Comparison of ENCODE assay signal across 13 cellular contexts in the genomic region with DNA sequence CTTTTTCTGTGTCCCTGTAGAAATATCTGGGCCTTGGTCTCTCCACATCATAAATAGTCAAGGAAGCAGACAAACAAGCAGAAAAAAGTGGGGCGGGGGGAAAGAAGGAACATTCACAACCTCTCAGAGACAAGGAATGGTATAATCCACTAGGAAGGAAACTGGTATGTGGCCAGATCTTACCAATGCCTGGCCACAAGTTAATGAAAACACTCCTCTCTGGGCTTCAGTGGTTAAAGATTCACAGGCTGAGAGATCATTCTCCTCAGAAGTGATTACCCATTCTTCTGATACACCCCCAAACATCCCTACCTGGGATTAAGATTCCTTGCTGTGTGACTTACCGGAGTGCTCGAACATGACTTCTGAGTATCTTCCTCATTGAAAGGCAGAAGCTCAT.
DNase-seq lines count a peak whose midpoint lies in the region; FAIRE-seq and TF ChIP-seq lines count a peak whose summit lies in the region.
"Had no signal": no experiment of that assay in that cellular context is flagged by ENCODE, and none has a peak within 500 bp of the region (broad histone marks: within the 10 kb centered on the region; RNA-seq: fewer than 3 reads in every experiment).

No MANE protein-coding gene starts in this region.

- H2BK120ac ChIP-seq in mesenchymal stem cell (ENCODE audit: low read depth, low read length) = no peak overlapping the region

- TF ChIP-seq POLR2A in adrenal gland (IDR thresholded peaks at IDR 0.05) = no peak

- H3K4me3 ChIP-seq in epithelial cell of proximal tubule (ENCODE audit: low read depth, low read length) = no peak overlapping the region
- H3K4me3 ChIP-seq in mesenchymal stem cell (ENCODE audit: insufficient read depth in 1 of 2, low read depth in 1 of 2, low read length in 2 of 2) = no peak overlapping the region
- H3K4me3 ChIP-seq in adrenal gland = no peak overlapping the region
- H3K4me3 ChIP-seq: A549 had no signal

- H3K9ac ChIP-seq in mesenchymal stem cell (ENCODE audit: low read length) = no peak overlapping the region

- 94% methylated on average over 2 of the region's 3 CpGs for WGBS in mesenchymal stem cell
- WGBS in adrenal gland, 4 donors = 95 to 100% (median 98%) methylated on average over 3 of the region's 3 CpGs

- peak; percentile 64 for DNase-seq in RCC 7860 (ENCODE audit: low spot score)
- peak; percentile 22 for DNase-seq in epithelial cell of proximal tubule (ENCODE audit: low read depth)
- no peak for DNase-seq in mesenchymal stem cell
- DNase-seq in adrenal gland = no peak
- no peak for DNase-seq in activated CD4-positive, alpha-beta T cell treated with anti-CD3 and anti-CD28 coated beads, Interleukin-2, amount 50 U/mL, for 48 hours
- DNase-seq in activated effector memory CD4-positive, alpha-beta T cell treated with anti-CD3 and anti-CD28 coated beads, Interleukin-2, amount 50 U/mL, for 16 hours = no peak
- DNase-seq in H4 (ENCODE audit: low spot score) = no peak
- DNase-seq: Caco-2; CD8-positive, alpha-beta memory T cell; DND-41; GF-D8 had no signal

- no peak overlapping the region for H3K18ac ChIP-seq in mesenchymal stem cell (ENCODE audit: low read depth in 1 of 2, low read length in 2 of 2)

- TF ChIP-seq CTCF in epithelial cell of proximal tubule (conservative IDR thresholded peaks at IDR 0.05; ENCODE audit: low read depth, low read length) (no peak), adrenal gland (IDR thresholded peaks at IDR 0.05) (no peak)

- peak; percentile 94 for FAIRE-seq in RCC 7860 (lab: Jason Lieb, UNC)
- FAIRE-seq: A549, H54 had no signal

- H3K27me3 ChIP-seq in mesenchymal stem cell (ENCODE audit: control insufficient read depth in 1 of 2, insufficient read depth in 1 of 2, low read length in 2 of 2) (no peaks in the 10 kb centered on the region), adrenal gland (no peaks in the 10 kb centered on the region)

- no peak overlapping the region for H4K91ac ChIP-seq in mesenchymal stem cell (ENCODE audit: low read length)

- no peak overlapping the region for H3K14ac ChIP-seq in mesenchymal stem cell (ENCODE audit: low read length in 2 of 2)

- no peak overlapping the region for H3K23ac ChIP-seq in mesenchymal stem cell (ENCODE audit: low read length in 2 of 2)

- H2AK5ac ChIP-seq in mesenchymal stem cell (ENCODE audit: low read length, severe bottlenecking) = no peak overlapping the region

- H3K4me1 ChIP-seq in mesenchymal stem cell (ENCODE audit: control insufficient read depth, insufficient read depth, low read depth, low read length) (peaks cover 12% of the 10 kb centered on the region), adrenal gland (replicated peaks in 1 of 2) (no peaks in the 10 kb centered on the region)
- H3K4me1 ChIP-seq: A549, Caco-2 had no signal

- H3K36me3 ChIP-seq in mesenchymal stem cell (ENCODE audit: control insufficient read depth in 1 of 2, insufficient read depth in 2 of 2, low read depth in 1 of 2, low read length in 2 of 2) (no peaks in the 10 kb centered on the region), adrenal gland (replicated peaks in 1 of 2) (no peaks in the 10 kb centered on the region)

- H2BK5ac ChIP-seq in mesenchymal stem cell (ENCODE audit: low read depth, low read length, poor library complexity, severe bottlenecking) = no peak overlapping the region

- no peak overlapping the region for H2AFZ ChIP-seq in mesenchymal stem cell (ENCODE audit: low read depth, low read length)

- no peak overlapping the region for H4K8ac ChIP-seq in mesenchymal stem cell (ENCODE audit: low read length)

- peaks cover 31% of the 10 kb centered on the region for H3K79me1 ChIP-seq in mesenchymal stem cell (replicated peaks; ENCODE audit: low read length, poor library complexity, severe bottlenecking)

- H2BK12ac ChIP-seq in mesenchymal stem cell (ENCODE audit: low read length in 2 of 2) = no peak overlapping the region

- intact Hi-C loops in adrenal gland (cut with DNase I) = no loop called here

- H3K4me2 ChIP-seq in mesenchymal stem cell (ENCODE audit: low read length, poor library complexity, severe bottlenecking) = peak overlapping the region; percentile 61
- H3K4me2 ChIP-seq: A549 had no signal

- no peak overlapping the region for H3K4ac ChIP-seq in mesenchymal stem cell (ENCODE audit: low read depth in 1 of 2, low read length in 2 of 2)

- no peak overlapping the region for H2BK15ac ChIP-seq in mesenchymal stem cell (ENCODE audit: low read depth, poor library complexity, severe bottlenecking)

- H3K9me3 ChIP-seq in mesenchymal stem cell (ENCODE audit: control insufficient read depth, low read length) = no peaks in the 10 kb centered on the region
- no peaks in the 10 kb centered on the region for H3K9me3 ChIP-seq in adrenal gland (replicated peaks in 1 of 3)
- H3K9me3 ChIP-seq: A549, Caco-2 had no signal

- peak overlapping the region; percentile 89 for H3K27ac ChIP-seq in mesenchymal stem cell (ENCODE audit: low read length, poor library complexity, severe bottlenecking)
- H3K27ac ChIP-seq in adrenal gland = no peak overlapping the region
- H3K27ac ChIP-seq: A549 had no signal

Comparison
In these comparisons a context has a peak if more than half of its experiments do, and no peak if none do; other contexts are left out.
1. DNase-seq: peak in RCC 7860 (single experiment) and epithelial cell of proximal tubule (single experiment); none in mesenchymal stem cell (single experiment), adrenal gland (0 of 7), activated CD4-positive, alpha-beta T cell treated with anti-CD3 and anti-CD28 coated beads, Interleukin-2, amount 50 U/mL, for 48 hours (0 of 2), activated effector memory CD4-positive, alpha-beta T cell treated with anti-CD3 and anti-CD28 coated beads, Interleukin-2, amount 50 U/mL, for 16 hours (single experiment) and H4 (single experiment).